18 cellular contexts compared by ENCODE assay signal in genomic region chr6:166906376-166907044, GRCh38. TPM values are rescaled to one million over a fixed set of nuclear protein-coding genes. Genes with fewer than 3 reads are reported as not detected.
A peak's percentile ranks its signal among the peaks of the same experiment; 100 is the strongest.
DNase-seq lines count a peak whose midpoint lies in the region; ATAC-seq and TF ChIP-seq lines count a peak whose summit lies in the region.
"Had no signal": no experiment of that assay in that cellular context is flagged by ENCODE, and none has a peak within 500 bp of the region (broad histone marks: within the 10 kb centered on the region; RNA-seq: fewer than 3 reads in every experiment).

No MANE protein-coding gene starts in this region.

- no peak overlapping the region for H3K27ac Mint-ChIP-seq in activated CD4-positive, alpha-beta T cell treated with anti-CD3 and anti-CD28 coated beads, Interleukin-2, amount 10 ng/mL, durations not matched to agents 24 days and 14 days
- peak overlapping the region; percentile 33 for H3K27ac Mint-ChIP-seq in progenitor cell of endocrine pancreas

- intact Hi-C loops in activated CD4-positive, alpha-beta T cell treated with anti-CD3 and anti-CD28 coated beads, Interleukin-2, amount 10 ng/mL, durations not matched to agents 24 days and 14 days (cut with micrococcal nuclease), result no loop called here
- intact Hi-C loops in left colon (cut with DNase I, micrococcal nuclease), result no loop called here

- DNase-seq in activated CD4-positive, alpha-beta T cell treated with anti-CD3 and anti-CD28 coated beads, Interleukin-2, amount 10 ng/mL, durations not matched to agents 24 days and 14 days, result peak; percentile 43
- no peak for DNase-seq in activated CD4-positive, alpha-beta T cell treated with anti-CD3 and anti-CD28 coated beads for 1 hour
- DNase-seq in GM20000 (ENCODE audit: low spot score), result peak; percentile 3
- no peak for DNase-seq in progenitor cell of endocrine pancreas (ENCODE audit: low spot score, unreplicated experiment)
- no peak for DNase-seq in left lobe of liver (ENCODE audit: low spot score)
- DNase-seq in left colon, result no peak
- DNase-seq: BE2C; brain microvascular endothelial cell; colonic mucosa; NCI-H1048; NCI-H187; NCI-H748 treated with DMSO at 0.1 percent for 48 hours; SK-N-SH; stimulated activated CD4-positive, alpha-beta T cell treated with anti-CD3 and anti-CD28 coated beads, Interleukin-4, amount 100 ng/mL, for 24 hours had no signal

- peak overlapping the region; percentile 19 for H3K27ac ChIP-seq in cingulate gyrus (ENCODE audit: low read depth, low read length)
- H3K27ac ChIP-seq: brain microvascular endothelial cell, colonic mucosa, KMS-11, upper lobe of left lung had no signal

- H3K4me1 Mint-ChIP-seq in activated CD4-positive, alpha-beta T cell treated with anti-CD3 and anti-CD28 coated beads, Interleukin-2, amount 10 ng/mL, durations not matched to agents 24 days and 14 days, result peaks cover 41% of the 10 kb centered on the region
- no peaks in the 10 kb centered on the region for H3K4me1 Mint-ChIP-seq in progenitor cell of endocrine pancreas (ENCODE audit: low read depth)

- H3K27me3 Mint-ChIP-seq in activated CD4-positive, alpha-beta T cell treated with anti-CD3 and anti-CD28 coated beads, Interleukin-2, amount 10 ng/mL, durations not matched to agents 24 days and 14 days, result no peaks in the 10 kb centered on the region
- H3K27me3 Mint-ChIP-seq in progenitor cell of endocrine pancreas, result peaks cover 7% of the 10 kb centered on the region

- peaks cover 4% of the 10 kb centered on the region for H3K9me3 Mint-ChIP-seq in activated CD4-positive, alpha-beta T cell treated with anti-CD3 and anti-CD28 coated beads, Interleukin-2, amount 10 ng/mL, durations not matched to agents 24 days and 14 days
- H3K9me3 Mint-ChIP-seq in progenitor cell of endocrine pancreas (ENCODE audit: low read depth), result peaks cover under 1% of the 10 kb centered on the region

- TF ChIP-seq CTCF in GM20000 (IDR thresholded peaks at IDR 0.05; ENCODE audit: extremely low read depth, missing control alignments) (no peak), progenitor cell of endocrine pancreas (IDR thresholded peaks at IDR 0.05; ENCODE audit: unreplicated experiment) (no peak)

- H3K4me3 Mint-ChIP-seq in activated CD4-positive, alpha-beta T cell treated with anti-CD3 and anti-CD28 coated beads, Interleukin-2, amount 10 ng/mL, durations not matched to agents 24 days and 14 days, result no peak overlapping the region
- H3K4me3 Mint-ChIP-seq in progenitor cell of endocrine pancreas (ENCODE audit: low read depth), result no peak overlapping the region

- ATAC-seq in left lobe of liver, result no peak
- ATAC-seq in HG03097 (IDR thresholded peaks at IDR 0.05; ENCODE audit: low FRiP score, unreplicated experiment), result no peak
- no peak for ATAC-seq in left colon

- H3K36me3 Mint-ChIP-seq in activated CD4-positive, alpha-beta T cell treated with anti-CD3 and anti-CD28 coated beads, Interleukin-2, amount 10 ng/mL, durations not matched to agents 24 days and 14 days (ENCODE audit: low read depth), result peaks cover 4% of the 10 kb centered on the region
- H3K36me3 Mint-ChIP-seq in progenitor cell of endocrine pancreas (ENCODE audit: insufficient read depth), result peaks cover 2% of the 10 kb centered on the region

RNA-seq across cellular contexts. Expression of gene RNASET2, which starts 49.8 kb away (rescaled TPM):
- 93.3 and 108 TPM in 2 replicates for total RNA-seq in activated CD4-positive, alpha-beta T cell treated with anti-CD3 and anti-CD28 coated beads, Interleukin-2, amount 10 ng/mL, durations not matched to agents 24 days and 14 days
- total RNA-seq in progenitor cell of endocrine pancreas, result 27.9 and 29.8 TPM in 2 replicates
- 22.3 TPM for total RNA-seq in left lobe of liver
- 100 to 1,000 TPM; 130 to 151 TPM for total RNA-seq in left colon

Comparison
In these comparisons a context has a peak if more than half of its experiments do, and no peak if none do; other contexts are left out.
1. DNase-seq: peak in activated CD4-positive, alpha-beta T cell treated with anti-CD3 and anti-CD28 coated beads, Interleukin-2, amount 10 ng/mL, durations not matched to agents 24 days and 14 days (single experiment) and GM20000 (single experiment); none in activated CD4-positive, alpha-beta T cell treated with anti-CD3 and anti-CD28 coated beads for 1 hour (single experiment), progenitor cell of endocrine pancreas (single experiment), left lobe of liver (single experiment) and left colon (0 of 2).